ENCODE assay signal across 23 cellular contexts in genomic region chr9:136880651-136881050, GRCh38. TPM values are rescaled to one million over a fixed set of nuclear protein-coding genes. Genes with fewer than 3 reads are reported as not detected.
DNase-seq lines count a peak whose midpoint lies in the region; ATAC-seq, FAIRE-seq and TF ChIP-seq lines count a peak whose summit lies in the region.
"Had no signal": no experiment of that assay in that cellular context is flagged by ENCODE, and none has a peak within 500 bp of the region (broad histone marks: within the 10 kb centered on the region; RNA-seq: fewer than 3 reads in every experiment).

No MANE protein-coding gene starts in this region.

- no peak overlapping the region for H3K27ac ChIP-seq in GM12878 (ENCODE audit: control insufficient read depth, insufficient read depth)
- H3K27ac ChIP-seq: SK-N-MC, tibial nerve had no signal

- SMC1A ChIA-PET in GM12878 (lab: Charles Lee; ENCODE audit: uncharacterized antibody, unreplicated experiment), result no interaction called here

- CTCF ChIA-PET in Calu3 (lab: Charles Lee) (interaction anchor here (1.3 kb wide), 1 partner anchor 13 kb away, joined by 4 read pairs; no protein-coding TSS in a partner anchor), GM12878 (lab: Yijun Ruan, JAX) (interaction anchor here (0.6 to 3.1 kb wide), 7 partner anchors 12 to 155 kb away, joined by 3 to 16 read pairs (median 9); no protein-coding TSS in a partner anchor)

- H3K4me2 ChIP-seq in GM12878 (ENCODE audit: control insufficient read depth, insufficient read depth), result no peak overlapping the region

- TF ChIP-seq EP300 in GM12878 (IDR thresholded peaks at IDR 0.05; ENCODE audit: borderline replicate concordance in 1 of 2, control insufficient read depth in 1 of 2, low read depth in 2 of 2, low read length in 2 of 2), result no peak

- H3K79me2 ChIP-seq in GM12878 (ENCODE audit: control insufficient read depth, insufficient read depth, low read length), result peaks cover 8% of the 10 kb centered on the region

- ATAC-seq in GM12878 (peak; percentile 4; the same call in 1 of the 3 replicates), GM18517 (IDR thresholded peaks at IDR 0.05; ENCODE audit: unreplicated experiment) (no peak)
- ATAC-seq: stimulated activated naive B cell treated with anti-CD40 and anti-IgM and Interleukin-4, amounts not matched to agents 10 μg/mL and 1 μg/mL and 100 μg/mL, for 72 hours had no signal

- H3K9me3 ChIP-seq in GM12878 (replicated peaks; ENCODE audit: control insufficient read depth, insufficient read depth, low read length) (no peaks in the 10 kb centered on the region), HAP-1 (no peaks in the 10 kb centered on the region)
- H3K9me3 ChIP-seq: tibial nerve had no signal

- no peak for TF ChIP-seq CTCF in Calu3 (IDR thresholded peaks at IDR 0.05; ENCODE audit: unreplicated experiment)
- peak; percentile 21 for TF ChIP-seq CTCF in GM12864 (IDR thresholded peaks at IDR 0.05; ENCODE audit: low read depth, low read length, missing control alignments)
- TF ChIP-seq CTCF in GM12878 (IDR thresholded peaks at IDR 0.05 in 2 of 3, conservative IDR thresholded peaks at IDR 0.05 in 1 of 3; ENCODE audit: control insufficient read depth in 2 of 3, extremely low read depth in 1 of 3, insufficient read depth in 1 of 3, low read depth in 3 of 3, low read length in 3 of 3), result no peak

- 65% methylated on average over 11 of the region's 11 CpGs for whole genome bisulfite sequencing in GM12878 (ENCODE audit: insufficient coverage, insufficient replicate concordance, low lambda C conversion rate, missing lambda C conversion rate)

- intact Hi-C loops in Calu3 (cut with micrococcal nuclease; ENCODE audit: unreplicated experiment) (no loop called here), GM12878 (cut with micrococcal nuclease; ENCODE audit: unreplicated experiment) (loop anchor here (5.0 to 10.0 kb wide), 2 partner anchors 33 to 76 kb away; partner anchors contain the start of genes PHPT1 and RABL6)

- peaks cover 2% of the 10 kb centered on the region for H3K9me3 Mint-ChIP-seq in Calu3 (ENCODE audit: low read depth, unreplicated experiment)

- DNase-seq in Calu3, result no peak
- no peak for DNase-seq in GM12864 (ENCODE audit: low read depth)
- peak; percentile 41 for DNase-seq in NCI-H69 (lab: John Stamatoyannopoulos, UW)
- no peak for DNase-seq in GM12878 (ENCODE audit: low read depth, low spot score)
- DNase-seq in activated gamma-delta T cell (lab: John Stamatoyannopoulos, UW), result no peak
- DNase-seq in DMS79 treated with DMSO at 0.1 percent for 48 hours (lab: John Stamatoyannopoulos, UW), result no peak
- no peak for DNase-seq in HAP-1 (ENCODE audit: low spot score in 2 of 2)
- DNase-seq: activated effector memory CD4-positive, alpha-beta T cell treated with Interleukin-2 at 50 U/mL for 16 hours; GF-D8; hypothalamus; kidney glomerular epithelial cell; mesendoderm; NCI-H2081 treated with DMSO at 0.1 percent for 48 hours; NCI-H526 treated with DMSO at 0.1 percent for 48 hours; nephron progenitor cell; PC-9; stimulated activated CD4-positive, alpha-beta T cell treated with anti-CD3 and anti-CD28 coated beads, Interleukin-12 subunit alpha, Interleukin-12 subunit beta, amount 100 ng/mL, for 4 hours; stimulated activated naive B cell treated with anti-CD40 and anti-IgM and Interleukin-4, amounts not matched to agents 10 μg/mL and 1 μg/mL and 100 μg/mL, for 72 hours had no signal

- BruUV-seq in Calu3 (replicated peaks; lab: Mats Ljungman, UMichigan) (no TSS peak), GM12878 (replicated peaks; lab: Mats Ljungman, UMichigan) (no TSS peak)

- in situ Hi-C loops in GM12878 (cut with MboI) (no loop called here), HAP-1 (cut with MboI; ENCODE audit: low sequenced_read_pairs) (no loop called here)

- no peak overlapping the region for H3K4me3 ChIP-seq in GM12864 (ENCODE audit: low read depth, low read length)
- no peak overlapping the region for H3K4me3 ChIP-seq in GM12878
- no peak overlapping the region for H3K4me3 ChIP-seq in HAP-1
- H3K4me3 ChIP-seq: SK-N-MC, tibial nerve had no signal

- no peak for FAIRE-seq in GM12878 (lab: Jason Lieb, UNC)
- FAIRE-seq: colon, endothelial cell of umbilical vein had no signal

- TF ChIP-seq POLR2A in GM12878 (IDR thresholded peaks at IDR 0.05; ENCODE audit: low read depth, low read length), result no peak

- H3K36me3 ChIP-seq in GM12878 (ENCODE audit: control insufficient read depth in 2 of 2, insufficient read depth in 2 of 2, low read length in 1 of 2) (no peaks in the 10 kb centered on the region), HAP-1 (replicated peaks) (no peaks in the 10 kb centered on the region; the same call in 1 of the 2 replicates)
- H3K36me3 ChIP-seq: tibial nerve had no signal

- no peak for TF ChIP-seq RAD21 in GM12878 (IDR thresholded peaks at IDR 0.05; ENCODE audit: insufficient read depth, low read depth, low read length)

- H3K9ac ChIP-seq in GM12878 (ENCODE audit: control insufficient read depth, insufficient read depth, low read length), result no peak overlapping the region

- H3K4me1 ChIP-seq in GM12878 (ENCODE audit: control insufficient read depth, insufficient read depth, low read length) (peaks cover 40% of the 10 kb centered on the region), HAP-1 (no peaks in the 10 kb centered on the region)

- RAD21 ChIA-PET in GM12878 (lab: Charles Lee; ENCODE audit: unreplicated experiment), result interaction anchor here (2.0 kb wide), 1 partner anchor 11 kb away, joined by 8 read pairs; no protein-coding TSS in a partner anchor

- no peak overlapping the region for H3K4me3 Mint-ChIP-seq in Calu3 (ENCODE audit: low read depth, unreplicated experiment)
- H3K4me3 Mint-ChIP-seq: nephron progenitor cell had no signal

- H3K36me3 Mint-ChIP-seq in Calu3 (ENCODE audit: insufficient read depth, unreplicated experiment), result peaks cover 29% of the 10 kb centered on the region

- H3K27me3 ChIP-seq in GM12878 (replicated peaks in 1 of 2; ENCODE audit: control insufficient read depth in 2 of 2, insufficient read depth in 2 of 2, low read length in 1 of 2), result no peaks in the 10 kb centered on the region
- H3K27me3 ChIP-seq in HAP-1 (ENCODE audit: low read depth), result no peaks in the 10 kb centered on the region
- H3K27me3 ChIP-seq: tibial nerve had no signal

- POLR2A ChIA-PET in GM12878 (lab: Charles Lee), result interaction anchor here (0.6 to 4.6 kb wide), 6 partner anchors 8 to 95 kb away, joined by 4 to 41 read pairs (median 6); no protein-coding TSS in a partner anchor

- H4K20me1 ChIP-seq in GM12878 (ENCODE audit: control insufficient read depth, insufficient read depth), result no peaks in the 10 kb centered on the region

- no peak overlapping the region for H2AFZ ChIP-seq in GM12878 (ENCODE audit: control insufficient read depth, low read depth, low read length)
- H2AFZ ChIP-seq: PC-9 had no signal

- H3K27me3 Mint-ChIP-seq in Calu3 (ENCODE audit: unreplicated experiment), result no peaks in the 10 kb centered on the region

- H3K27ac Mint-ChIP-seq in Calu3 (ENCODE audit: unreplicated experiment), result peak overlapping the region; percentile 74
- H3K27ac Mint-ChIP-seq: nephron progenitor cell had no signal

- peaks cover 8% of the 10 kb centered on the region for H3K4me1 Mint-ChIP-seq in Calu3 (ENCODE audit: low read depth, unreplicated experiment)
- H3K4me1 Mint-ChIP-seq: nephron progenitor cell had no signal

RNA-seq across cellular contexts. Expression of gene TRAF2, which starts 5.7 kb away (rescaled TPM):
- total RNA-seq in Calu3 (2022) (47.8 and 50.5 TPM in 2 replicates), GM12878 (2014; rRNA removed) (15.8 and 16.8 TPM in 2 replicates), GM12878 (2014; rRNA removed; fragmentation: Illumina TruSeq; extraction: Trizol) (12.3 and 13.2 TPM in 2 replicates), GM12878 (2021) (31.0 and 33.5 TPM in 2 replicates)
- total RNA-seq in GM12878 (2013; cell fraction: nucleolus; rRNA removed), result 38.1 and 39.7 TPM in 2 replicates
- 5.8 TPM for polyA plus RNA-seq in GM12878 (2011; ENCODE audit: low read depth)
- polyA plus RNA-seq in GM12878 (2011; rRNA removed) (10.5 and 21.6 TPM in 2 replicates), GM12878 (2014; fragmentation: Illumina TruSeq; extraction: Trizol) (1.9 and 10.0 TPM in 2 replicates), GM12878 (2014; fragmentation: Nextera tagmentation; extraction: Ambion mirVana) (1 to 10 TPM in 1 of 2 experiments, under 1 TPM in 1; 0.34 to 1.1 TPM), GM12878 (2014; rRNA removed) (28.1 and 29.4 TPM in 2 replicates), GM12878 (2016; fragmentation: Nextera tagmentation; extraction: Ambion mirVana) (10 to 100 TPM; 39.3 to 39.5 TPM)
- polyA plus RNA-seq in GM12878 (2011; cell fraction: cytosol; rRNA removed), result 27.2 and 41.1 TPM in 2 replicates
- polyA plus RNA-seq in GM12878 (2011; cell fraction: nucleus; rRNA removed), result 41.5 and 49.9 TPM in 2 replicates
- polyA plus RNA-seq in GM12878 (2012), result 13.9 and 17.4 TPM in 2 replicates
- polyA minus RNA-seq in GM12878 (2011; rRNA and poly(A)+ RNA removed), result 17.8 and 29.4 TPM in 2 replicates
- polyA minus RNA-seq in GM12878 (2011; cell fraction: cytosol; rRNA and poly(A)+ RNA removed), result 10.8 and 15.8 TPM in 2 replicates
- 31.7 and 38.1 TPM in 2 replicates for polyA minus RNA-seq in GM12878 (2011; cell fraction: nucleus; rRNA and poly(A)+ RNA removed)

RNA-seq across cellular contexts. Expression of gene EDF1, which starts 14.5 kb away (rescaled TPM):
- 233 and 238 TPM in 2 replicates for total RNA-seq in Calu3 (2022)
- 70.5 and 88.5 TPM in 2 replicates for total RNA-seq in GM12878 (2013; cell fraction: nucleolus; rRNA removed)
- total RNA-seq in GM12878 (2014; rRNA removed), result 312 and 337 TPM in 2 replicates
- total RNA-seq in GM12878 (2014; rRNA removed; fragmentation: Illumina TruSeq; extraction: Trizol), result 320 and 361 TPM in 2 replicates
- 319 and 330 TPM in 2 replicates for total RNA-seq in GM12878 (2021)
- 201 TPM for polyA plus RNA-seq in GM12878 (2011; ENCODE audit: low read depth)
- 265 and 335 TPM in 2 replicates for polyA plus RNA-seq in GM12878 (2011; rRNA removed)
- polyA plus RNA-seq in GM12878 (2011; cell fraction: cytosol; rRNA removed), result 364 and 406 TPM in 2 replicates
- polyA plus RNA-seq in GM12878 (2011; cell fraction: nucleus; rRNA removed), result 197 and 264 TPM in 2 replicates
- 366 and 424 TPM in 2 replicates for polyA plus RNA-seq in GM12878 (2012)
- 98.0 and 304 TPM in 2 replicates for polyA plus RNA-seq in GM12878 (2014; fragmentation: Illumina TruSeq; extraction: Trizol)
- 100 to 1,000 TPM; 110 to 177 TPM for polyA plus RNA-seq in GM12878 (2014; fragmentation: Nextera tagmentation; extraction: Ambion mirVana)
- polyA plus RNA-seq in GM12878 (2014; rRNA removed), result 418 and 469 TPM in 2 replicates
- polyA plus RNA-seq in GM12878 (2016; fragmentation: Nextera tagmentation; extraction: Ambion mirVana), result 100 to 1,000 TPM; 508 to 533 TPM
- 98.5 and 108 TPM in 2 replicates for polyA minus RNA-seq in GM12878 (2011; rRNA and poly(A)+ RNA removed)
- 77.8 and 81.8 TPM in 2 replicates for polyA minus RNA-seq in GM12878 (2011; cell fraction: cytosol; rRNA and poly(A)+ RNA removed)
- polyA minus RNA-seq in GM12878 (2011; cell fraction: nucleus; rRNA and poly(A)+ RNA removed), result 29.1 and 55.4 TPM in 2 replicates

RNA-seq across cellular contexts. Expression of gene MAMDC4, which starts 28.5 kb away (rescaled TPM):
- total RNA-seq in Calu3 (2022) (3.1 and 3.6 TPM in 2 replicates), GM12878 (2014; rRNA removed) (2.9 and 4.5 TPM in 2 replicates), GM12878 (2014; rRNA removed; fragmentation: Illumina TruSeq; extraction: Trizol) (0.41 and 0.85 TPM in 2 replicates), GM12878 (2021) (4.3 and 4.8 TPM in 2 replicates)
- 29.6 and 35.9 TPM in 2 replicates for total RNA-seq in GM12878 (2013; cell fraction: nucleolus; rRNA removed)
- polyA plus RNA-seq in GM12878 (2011; ENCODE audit: low read depth), result 0.41 TPM
- polyA plus RNA-seq in GM12878 (2011; rRNA removed) (1.1 and 2.4 TPM in 2 replicates), GM12878 (2014; fragmentation: Illumina TruSeq; extraction: Trizol) (0.40 TPM in 1 of 2 replicates, not detected in the other), GM12878 (2014; fragmentation: Nextera tagmentation; extraction: Ambion mirVana) (under 1 TPM in 1 of 2 experiments, not detected in 1; 0.22 TPM), GM12878 (2014; rRNA removed) (5.7 and 8.2 TPM in 2 replicates), GM12878 (2016; fragmentation: Nextera tagmentation; extraction: Ambion mirVana) (1 to 10 TPM; 2.0 to 2.4 TPM)
- polyA plus RNA-seq in GM12878 (2011; cell fraction: cytosol; rRNA removed), result 2.3 and 4.8 TPM in 2 replicates
- 153 and 158 TPM in 2 replicates for polyA plus RNA-seq in GM12878 (2011; cell fraction: nucleus; rRNA removed)
- 4.2 and 5.7 TPM in 2 replicates for polyA plus RNA-seq in GM12878 (2012)
- 0.44 and 2.1 TPM in 2 replicates for polyA minus RNA-seq in GM12878 (2011; rRNA and poly(A)+ RNA removed)
- 0.21 and 1.5 TPM in 2 replicates for polyA minus RNA-seq in GM12878 (2011; cell fraction: cytosol; rRNA and poly(A)+ RNA removed)
- 9.8 and 12.2 TPM in 2 replicates for polyA minus RNA-seq in GM12878 (2011; cell fraction: nucleus; rRNA and poly(A)+ RNA removed)

RNA-seq across cellular contexts. Expression of gene PHPT1, which starts 31.4 kb away (rescaled TPM):
- 44.1 and 48.7 TPM in 2 replicates for total RNA-seq in Calu3 (2022)
- total RNA-seq in GM12878 (2013; cell fraction: nucleolus; rRNA removed), result 66.9 and 74.5 TPM in 2 replicates
- total RNA-seq in GM12878 (2014; rRNA removed), result 123 and 124 TPM in 2 replicates
- total RNA-seq in GM12878 (2014; rRNA removed; fragmentation: Illumina TruSeq; extraction: Trizol), result 59.6 and 70.6 TPM in 2 replicates
- 131 and 132 TPM in 2 replicates for total RNA-seq in GM12878 (2021)
- 68.1 TPM for polyA plus RNA-seq in GM12878 (2011; ENCODE audit: low read depth)
- 39.9 and 90.2 TPM in 2 replicates for polyA plus RNA-seq in GM12878 (2011; rRNA removed)
- 155 and 276 TPM in 2 replicates for polyA plus RNA-seq in GM12878 (2011; cell fraction: cytosol; rRNA removed)
- 525 and 671 TPM in 2 replicates for polyA plus RNA-seq in GM12878 (2011; cell fraction: nucleus; rRNA removed)
- polyA plus RNA-seq in GM12878 (2012), result 128 and 143 TPM in 2 replicates
- polyA plus RNA-seq in GM12878 (2014; fragmentation: Illumina TruSeq; extraction: Trizol), result 7.1 and 56.2 TPM in 2 replicates
- 100 to 1,000 TPM; 169 to 200 TPM for polyA plus RNA-seq in GM12878 (2014; fragmentation: Nextera tagmentation; extraction: Ambion mirVana)
- 148 and 151 TPM in 2 replicates for polyA plus RNA-seq in GM12878 (2014; rRNA removed)
- 100 to 1,000 TPM; 306 to 323 TPM for polyA plus RNA-seq in GM12878 (2016; fragmentation: Nextera tagmentation; extraction: Ambion mirVana)
- polyA minus RNA-seq in GM12878 (2011; rRNA and poly(A)+ RNA removed), result 13.4 and 29.2 TPM in 2 replicates
- polyA minus RNA-seq in GM12878 (2011; cell fraction: cytosol; rRNA and poly(A)+ RNA removed), result 21.8 and 22.6 TPM in 2 replicates
- 48.0 and 54.5 TPM in 2 replicates for polyA minus RNA-seq in GM12878 (2011; cell fraction: nucleus; rRNA and poly(A)+ RNA removed)

RNA-seq across cellular contexts. Expression of gene AJM1, which starts 38.4 kb away (rescaled TPM):
- total RNA-seq in Calu3 (2022) (2.9 and 3.2 TPM in 2 replicates), GM12878 (2014; rRNA removed) (0.98 and 1.2 TPM in 2 replicates), GM12878 (2014; rRNA removed; fragmentation: Illumina TruSeq; extraction: Trizol) (0.27 and 0.46 TPM in 2 replicates), GM12878 (2021) (1.9 and 2.5 TPM in 2 replicates)
- 13.9 and 16.4 TPM in 2 replicates for total RNA-seq in GM12878 (2013; cell fraction: nucleolus; rRNA removed)
- 0.25 TPM for polyA plus RNA-seq in GM12878 (2011; ENCODE audit: low read depth)
- polyA plus RNA-seq in GM12878 (2011; rRNA removed) (0.55 and 1.2 TPM in 2 replicates), GM12878 (2014; fragmentation: Illumina TruSeq; extraction: Trizol) (0.06 TPM in 1 of 2 replicates, not detected in the other), GM12878 (2014; fragmentation: Nextera tagmentation; extraction: Ambion mirVana) (not detected), GM12878 (2014; rRNA removed) (1.6 and 2.7 TPM in 2 replicates), GM12878 (2016; fragmentation: Nextera tagmentation; extraction: Ambion mirVana) (under 1 TPM; 0.54 to 0.82 TPM)
- 0.97 and 1.9 TPM in 2 replicates for polyA plus RNA-seq in GM12878 (2011; cell fraction: cytosol; rRNA removed)
- 35.1 and 40.0 TPM in 2 replicates for polyA plus RNA-seq in GM12878 (2011; cell fraction: nucleus; rRNA removed)
- 1.9 and 2.7 TPM in 2 replicates for polyA plus RNA-seq in GM12878 (2012)
- 0.07 and 0.62 TPM in 2 replicates for polyA minus RNA-seq in GM12878 (2011; rRNA and poly(A)+ RNA removed)
- 0.31 and 1.1 TPM in 2 replicates for polyA minus RNA-seq in GM12878 (2011; cell fraction: cytosol; rRNA and poly(A)+ RNA removed)
- polyA minus RNA-seq in GM12878 (2011; cell fraction: nucleus; rRNA and poly(A)+ RNA removed), result 3.6 and 4.8 TPM in 2 replicates
